1 cellular context compared by ENCODE assay signal in genomic region chr11:72162891-72163492, GRCh38.
TF ChIP-seq lines count a peak whose summit lies in the region.

No MANE protein-coding gene starts in this region.

TF ChIP-seq in H1, 55 proteins besides CTCF, POLR2A, EP300 and RAD21:
- no peak for TF ChIP-seq MAFK (IDR thresholded peaks at IDR 0.05; ENCODE audit: low read depth, low read length)
